ENCODE assay signal across 2 cellular contexts in genomic region chr14:32206552-32206951, GRCh38.
A peak's percentile ranks its signal among the peaks of the same experiment; 100 is the strongest.
TF ChIP-seq lines count a peak whose summit lies in the region.

No MANE protein-coding gene starts in this region.

TF ChIP-seq in GM23338, 12 proteins besides CTCF, POLR2A, EP300 and RAD21:
- TF ChIP-seq ETS1 (IDR thresholded peaks at IDR 0.05) (no peak), NANOG (IDR thresholded peaks at IDR 0.05; ENCODE audit: borderline replicate concordance) (no peak), JUNB (IDR thresholded peaks at IDR 0.05; ENCODE audit: unreplicated experiment) (no peak), ZNF114 (CRISPR knock-in tag; IDR thresholded peaks at IDR 0.05) (no peak)
TF ChIP-seq in GM23338: peak in this region for 0.

TF ChIP-seq in GM12878, 131 proteins besides CTCF, POLR2A, EP300 and RAD21:
- no peak for TF ChIP-seq ATF2 (IDR thresholded peaks at IDR 0.05; ENCODE audit: low read length)
- TF ChIP-seq CREB1 (IDR thresholded peaks at IDR 0.05; ENCODE audit: low read depth): no peak
- no peak for TF ChIP-seq EZH2 (IDR thresholded peaks at IDR 0.05; ENCODE audit: borderline replicate concordance, control insufficient read depth, low read depth, low read length)
- no peak for TF ChIP-seq IKZF1 (conservative IDR thresholded peaks at IDR 0.05)
- TF ChIP-seq SRF (IDR thresholded peaks at IDR 0.05; ENCODE audit: low read depth in 2 of 2, low read length in 2 of 2): peak in 1 of 2 experiments; percentile 73; a peak in 1 of 4 replicates
